In the genomic region with DNA sequence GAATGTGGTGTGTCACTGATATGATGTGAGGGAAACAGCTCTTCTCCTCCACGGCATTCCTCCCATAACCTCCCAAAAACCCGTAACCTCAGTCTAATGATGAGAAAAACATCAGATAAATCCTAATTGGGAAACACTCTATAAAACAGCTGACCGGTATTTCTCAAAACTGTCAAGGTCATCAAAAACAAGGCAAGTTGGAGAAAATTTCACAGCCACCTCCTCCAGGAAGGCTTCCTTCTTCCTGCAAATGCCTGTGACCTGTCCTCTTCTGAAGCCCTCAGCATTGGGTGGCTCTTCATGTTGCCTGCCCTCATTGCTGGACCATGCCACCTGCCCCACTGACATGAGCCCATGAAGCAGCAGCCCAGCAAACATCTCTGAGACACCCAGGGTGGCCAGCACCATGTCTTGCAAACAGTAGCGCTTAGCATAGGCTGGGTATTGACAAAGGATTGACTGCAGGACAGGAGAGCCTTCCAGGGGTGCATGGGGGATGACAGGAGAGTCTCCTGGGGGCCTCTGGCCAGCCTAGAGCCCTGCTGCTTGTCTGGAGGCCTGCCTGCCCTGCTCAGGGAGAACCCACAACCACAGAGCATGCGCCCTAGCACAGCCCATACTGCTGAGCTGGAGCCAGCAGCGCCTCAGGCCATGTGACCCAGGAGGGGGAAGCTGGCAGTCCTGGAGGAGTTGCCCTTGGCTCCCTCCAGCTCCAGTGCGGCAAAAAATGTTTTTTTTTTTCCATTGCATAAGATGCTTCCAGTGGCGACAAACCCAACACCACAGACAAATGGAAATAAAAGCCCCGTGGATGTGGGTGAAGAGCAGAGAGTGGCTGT, we compare ENCODE assay signal across 11 cellular contexts. TPM values are rescaled to one million over a fixed set of nuclear protein-coding genes. Genes with fewer than 3 reads are reported as not detected.
DNase-seq lines count a peak whose midpoint lies in the region; ATAC-seq, FAIRE-seq and TF ChIP-seq lines count a peak whose summit lies in the region.
"Had no signal": no experiment of that assay in that cellular context is flagged by ENCODE, and none has a peak within 500 bp of the region (broad histone marks: within the 10 kb centered on the region; RNA-seq: fewer than 3 reads in every experiment).

No MANE protein-coding gene starts in this region.

- peaks cover 5% of the 10 kb centered on the region for H3K9me3 Mint-ChIP-seq in activated CD4-positive, alpha-beta memory T cell treated with anti-CD3 and anti-CD28 coated beads, Interleukin-2, amount 10 ng/mL, durations not matched to agents 7 days and 5 days
- peaks cover 3% of the 10 kb centered on the region for H3K9me3 Mint-ChIP-seq in activated CD4-positive, alpha-beta memory T cell treated with anti-CD3 and anti-CD28 coated beads for 36 hours

- TF ChIP-seq CTCF in left lung (IDR thresholded peaks at IDR 0.05) (no peak), tibial artery (IDR thresholded peaks at IDR 0.05) (no peak)

- ATAC-seq in left lung, result peak; percentile 80
- no peak for ATAC-seq in HG03045 (IDR thresholded peaks at IDR 0.05; ENCODE audit: unreplicated experiment)

- H3K36me3 ChIP-seq in left lung, result peaks cover 0 to 8% of the 10 kb centered on the region in 2 donors
- no peaks in the 10 kb centered on the region for H3K36me3 ChIP-seq in tibial artery

- H3K27ac Mint-ChIP-seq in activated CD4-positive, alpha-beta memory T cell treated with anti-CD3 and anti-CD28 coated beads, Interleukin-2, amount 10 ng/mL, durations not matched to agents 7 days and 5 days, result no peak overlapping the region
- no peak overlapping the region for H3K27ac Mint-ChIP-seq in activated CD4-positive, alpha-beta memory T cell treated with anti-CD3 and anti-CD28 coated beads for 36 hours

- POLR2A ChIA-PET in activated CD4-positive, alpha-beta memory T cell treated with anti-CD3 and anti-CD28 coated beads, Interleukin-2, amount 10 ng/mL, durations not matched to agents 7 days and 5 days (lab: Charles Lee), result no interaction called here
- POLR2A ChIA-PET in activated CD4-positive, alpha-beta memory T cell treated with anti-CD3 and anti-CD28 coated beads for 36 hours (lab: Charles Lee), result no interaction called here

- H3K27me3 ChIP-seq in left lung (no peaks in the 10 kb centered on the region), tibial artery (no peaks in the 10 kb centered on the region)

- no peak for TF ChIP-seq POLR2A in GM12892 (IDR thresholded peaks at IDR 0.05; ENCODE audit: low read depth, low read length)

- no peaks in the 10 kb centered on the region for H3K4me1 Mint-ChIP-seq in activated CD4-positive, alpha-beta memory T cell treated with anti-CD3 and anti-CD28 coated beads, Interleukin-2, amount 10 ng/mL, durations not matched to agents 7 days and 5 days
- H3K4me1 Mint-ChIP-seq in activated CD4-positive, alpha-beta memory T cell treated with anti-CD3 and anti-CD28 coated beads for 36 hours (ENCODE audit: low read depth), result no peaks in the 10 kb centered on the region

- H3K27ac ChIP-seq in angular gyrus (ENCODE audit: low read depth, low read length) (peak overlapping the region; percentile 8), left lung (no peak overlapping the region), tibial artery (peak overlapping the region; percentile 71 to 77)

- H3K36me3 Mint-ChIP-seq in activated CD4-positive, alpha-beta memory T cell treated with anti-CD3 and anti-CD28 coated beads, Interleukin-2, amount 10 ng/mL, durations not matched to agents 7 days and 5 days (ENCODE audit: low read depth), result no peaks in the 10 kb centered on the region
- H3K36me3 Mint-ChIP-seq in activated CD4-positive, alpha-beta memory T cell treated with anti-CD3 and anti-CD28 coated beads for 36 hours, result peaks cover 11% of the 10 kb centered on the region

- peak; percentile 8 for DNase-seq in activated CD4-positive, alpha-beta memory T cell treated with anti-CD3 and anti-CD28 coated beads, Interleukin-2, amount 10 ng/mL, durations not matched to agents 7 days and 5 days
- DNase-seq in activated CD4-positive, alpha-beta memory T cell treated with anti-CD3 and anti-CD28 coated beads for 36 hours, result no peak
- DNase-seq in left lung, result peak; percentile 26 to 66
- DNase-seq in tibial artery, result peak; percentile 48 to 88
- DNase-seq in GM12892 (ENCODE audit: insufficient read length), result no peak
- DNase-seq in NCI-H1694 treated with DMSO at 0.1 percent for 48 hours (lab: John Stamatoyannopoulos, UW), result no peak
- DNase-seq: activated CD4-positive, CD25-positive, alpha-beta regulatory T cell treated with anti-CD3 and anti-CD28 coated beads, Interleukin-2, amount 50 U/mL, for 72 hours; HCEC 1CT; NK-92 treated with Interleukin-12 subunit alpha and Interleukin-12 subunit beta, amount 100 ng/mL, for 24 hours had no signal

- intact Hi-C loops in activated CD4-positive, alpha-beta memory T cell treated with anti-CD3 and anti-CD28 coated beads for 36 hours (cut with micrococcal nuclease), result no loop called here
- intact Hi-C loops in left lung (cut with DNase I) (no loop called here), tibial artery (cut with DNase I; ENCODE audit: low total_unique reads) (loop anchor here (10.0 kb wide), 1 partner anchor 66 kb away; no protein-coding TSS in a partner anchor)

- CTCF ChIA-PET in activated CD4-positive, alpha-beta memory T cell treated with anti-CD3 and anti-CD28 coated beads, Interleukin-2, amount 10 ng/mL, durations not matched to agents 7 days and 5 days (lab: Charles Lee), result no interaction called here
- CTCF ChIA-PET in activated CD4-positive, alpha-beta memory T cell treated with anti-CD3 and anti-CD28 coated beads for 36 hours (lab: Charles Lee), result interaction anchor here (1.0 kb wide), 1 partner anchor 50 kb away, joined by 4 read pairs; a partner anchor contains a TSS

- H3K4me3 ChIP-seq in left lung (no peak overlapping the region), tibial artery (no peak overlapping the region)

- H3K4me3 Mint-ChIP-seq in activated CD4-positive, alpha-beta memory T cell treated with anti-CD3 and anti-CD28 coated beads, Interleukin-2, amount 10 ng/mL, durations not matched to agents 7 days and 5 days, result no peak overlapping the region
- no peak overlapping the region for H3K4me3 Mint-ChIP-seq in activated CD4-positive, alpha-beta memory T cell treated with anti-CD3 and anti-CD28 coated beads for 36 hours

- no peak for FAIRE-seq in GM12892 (lab: Jason Lieb, UNC)

- no peaks in the 10 kb centered on the region for H3K9me3 ChIP-seq in left lung
- H3K9me3 ChIP-seq in tibial artery, result no peaks in the 10 kb centered on the region

- peaks cover 11 to 23% of the 10 kb centered on the region in 2 donors for H3K4me1 ChIP-seq in left lung
- peaks cover 0 to 43% (median 34%) of the 10 kb centered on the region in 4 donors for H3K4me1 ChIP-seq in tibial artery

- H3K27me3 Mint-ChIP-seq in activated CD4-positive, alpha-beta memory T cell treated with anti-CD3 and anti-CD28 coated beads, Interleukin-2, amount 10 ng/mL, durations not matched to agents 7 days and 5 days, result no peaks in the 10 kb centered on the region
- no peaks in the 10 kb centered on the region for H3K27me3 Mint-ChIP-seq in activated CD4-positive, alpha-beta memory T cell treated with anti-CD3 and anti-CD28 coated beads for 36 hours

RNA-seq across cellular contexts. Expression of a gene that starts 49.7 kb away (rescaled TPM):
- total RNA-seq in activated CD4-positive, alpha-beta memory T cell treated with anti-CD3 and anti-CD28 coated beads, Interleukin-2, amount 10 ng/mL, durations not matched to agents 7 days and 5 days, result 1 to 10 TPM; 5.0 to 5.6 TPM
- total RNA-seq in activated CD4-positive, alpha-beta memory T cell treated with anti-CD3 and anti-CD28 coated beads for 36 hours, result 1 to 10 TPM; 3.3 to 4.4 TPM
- 10 to 100 TPM; 11.3 to 13.5 TPM for total RNA-seq in left lung
- 4.8 TPM for polyA plus RNA-seq in GM12892 (2012; ENCODE audit: missing spikeins)

Comparison
In these comparisons a context has a peak if more than half of its experiments do, and no peak if none do; other contexts are left out.
1. DNase-seq: peak in activated CD4-positive, alpha-beta memory T cell treated with anti-CD3 and anti-CD28 coated beads, Interleukin-2, amount 10 ng/mL, durations not matched to agents 7 days and 5 days (single experiment), left lung (2 of 2) and tibial artery (2 of 2); none in activated CD4-positive, alpha-beta memory T cell treated with anti-CD3 and anti-CD28 coated beads for 36 hours (single experiment), GM12892 (single experiment) and NCI-H1694 treated with DMSO at 0.1 percent for 48 hours (single experiment).
2. H3K27ac ChIP-seq: peak in angular gyrus (single experiment) and tibial artery (2 of 2); none in left lung (0 of 2).